In genomic region chr15:83424101-83424500, GRCh38 we compare ENCODE assay signal across 30 cellular contexts.
"Had no signal": no experiment of that assay in that cellular context is flagged by ENCODE, and none has a peak within 500 bp of the region (broad histone marks: within the 10 kb centered on the region; RNA-seq: fewer than 3 reads in every experiment).

No MANE protein-coding gene starts in this region.

- H3K9me3 Mint-ChIP-seq: natural killer cell, type B pancreatic cell had no signal

- H3K36me3 Mint-ChIP-seq: natural killer cell; stimulated activated effector memory CD8-positive, alpha-beta T cell treated with anti-CD3 and anti-CD28 coated beads, Interleukin-12 subunit alpha, Interleukin-12 subunit beta, amount 100 ng/mL, for 72 hours; type B pancreatic cell had no signal

- ATAC-seq: naive thymus-derived CD4-positive, alpha-beta T cell; natural killer cell; psoas muscle; right cardiac atrium; right lobe of liver; stimulated activated effector memory CD8-positive, alpha-beta T cell treated with anti-CD3 and anti-CD28 coated beads, Interleukin-12 subunit alpha, Interleukin-12 subunit beta, amount 100 ng/mL, for 72 hours; stimulated activated naive CD8-positive, alpha-beta T cell treated with anti-CD3 and anti-CD28 coated beads, Interleukin-15, Interleukin-2, amounts not matched to agents 100 U/mL and 50 U/mL, for 24 hours; upper lobe of right lung had no signal

- H3K4me1 Mint-ChIP-seq: naive thymus-derived CD4-positive, alpha-beta T cell; nephron; neural crest cell; stimulated activated effector memory CD8-positive, alpha-beta T cell treated with anti-CD3 and anti-CD28 coated beads, Interleukin-12 subunit alpha, Interleukin-12 subunit beta, amount 100 ng/mL, for 72 hours had no signal

- H3K36me3 ChIP-seq: neutrophil, ovary, right lobe of liver, sigmoid colon, suprapubic skin, tibial artery, transverse colon, upper lobe of right lung, uterus had no signal

- H3K4me1 ChIP-seq: parathyroid adenoma, psoas muscle, right lobe of liver, sigmoid colon, suprapubic skin, testis, tibial artery, transverse colon, upper lobe of right lung, uterus had no signal

- DNase-seq: naive thymus-derived CD4-positive, alpha-beta T cell; natural killer cell; nucleus accumbens; ovary; posterior cingulate gyrus; psoas muscle; right cardiac atrium; right lobe of liver; sigmoid colon; small intestine; stimulated activated CD4-positive, alpha-beta T cell treated with anti-CD3 and anti-CD28 coated beads, Interleukin-15, amount 100 ng/mL, for 24 hours; stimulated activated CD4-positive, alpha-beta T cell treated with anti-CD3 and anti-CD28 coated beads, Interleukin-2, amount 100 ng/mL, for 24 hours; stimulated activated CD4-positive, alpha-beta T cell treated with anti-CD3 and anti-CD28 coated beads, Interleukin-2, amount 100 ng/mL, for 48 hours; stimulated activated CD4-positive, alpha-beta T cell treated with anti-CD3 and anti-CD28 coated beads, Interleukin-4, amount 100 ng/mL, for 24 hours; stimulated activated naive CD4-positive, alpha-beta T cell; stimulated activated naive CD8-positive, alpha-beta T cell treated with anti-CD3 and anti-CD28 coated beads, Interleukin-15, Interleukin-2, amounts not matched to agents 100 U/mL and 50 U/mL, for 24 hours; substantia nigra; testis; tibial artery; transverse colon; upper lobe of right lung; uterus had no signal

- H3K27ac Mint-ChIP-seq: naive thymus-derived CD4-positive, alpha-beta T cell; natural killer cell; nephron; progenitor cell of endocrine pancreas; stimulated activated effector memory CD8-positive, alpha-beta T cell treated with anti-CD3 and anti-CD28 coated beads, Interleukin-12 subunit alpha, Interleukin-12 subunit beta, amount 100 ng/mL, for 72 hours; type B pancreatic cell had no signal

- H3K4me3 Mint-ChIP-seq: naive thymus-derived CD4-positive, alpha-beta T cell; natural killer cell; nephron; neural crest cell; stimulated activated effector memory CD8-positive, alpha-beta T cell treated with anti-CD3 and anti-CD28 coated beads, Interleukin-12 subunit alpha, Interleukin-12 subunit beta, amount 100 ng/mL, for 72 hours; type B pancreatic cell had no signal

- H3K27ac ChIP-seq: neutrophil, ovary, parathyroid adenoma, psoas muscle, right lobe of liver, sigmoid colon, suprapubic skin, testis, tibial artery, transverse colon, upper lobe of right lung, uterus had no signal

- H3K4me3 ChIP-seq: ovary, psoas muscle, right lobe of liver, sigmoid colon, suprapubic skin, testis, tibial artery, transverse colon, upper lobe of right lung, uterus had no signal

- H3K9me3 ChIP-seq: neutrophil, ovary, psoas muscle, right lobe of liver, suprapubic skin, testis, transverse colon, upper lobe of right lung, uterus had no signal
